ENCODE assay signal across 1 cellular context in the genomic region with DNA sequence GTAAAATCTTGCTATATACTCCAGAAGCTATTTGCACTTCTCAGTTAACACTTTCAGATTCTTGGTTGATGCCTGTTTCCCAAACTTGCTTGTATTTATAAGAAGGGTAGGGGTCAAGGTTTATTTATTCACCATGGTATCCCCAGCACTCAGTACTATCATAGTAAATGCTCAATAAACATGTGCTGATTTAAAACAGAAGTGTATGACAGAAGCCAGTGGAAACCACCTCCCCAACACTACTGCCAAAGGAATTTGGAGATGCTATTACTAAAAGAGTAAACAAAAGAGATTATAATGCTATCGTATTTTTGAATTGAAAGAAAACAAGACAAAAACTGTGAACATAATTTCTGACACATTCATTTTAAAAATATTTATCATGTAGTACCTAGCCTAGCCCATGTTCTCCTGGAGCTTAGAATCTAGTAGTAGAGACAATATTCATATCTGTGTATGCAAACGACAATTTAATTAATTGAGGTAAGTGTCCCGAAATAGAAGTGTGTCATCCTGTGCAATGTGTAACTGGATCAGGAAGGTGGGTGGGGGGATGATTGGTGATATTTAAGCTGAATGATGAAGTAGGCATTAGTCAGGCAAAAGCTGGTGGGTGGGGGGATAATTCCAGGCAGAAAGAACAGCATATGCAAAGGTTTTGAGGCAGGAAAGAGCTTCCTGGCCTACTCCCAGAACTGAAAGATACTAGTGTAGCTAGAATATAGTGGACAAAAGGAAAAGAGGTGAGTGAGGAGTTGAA.
TF ChIP-seq lines count a peak whose summit lies in the region.

No MANE protein-coding gene starts in this region.

TF ChIP-seq in IMR-90, 13 proteins besides CTCF, POLR2A, EP300 and RAD21 (continued from another document):
- TF ChIP-seq MXI1 (IDR thresholded peaks at IDR 0.05; ENCODE audit: borderline replicate concordance, low read depth, low read length) (0 out of 2 replicates have a peak, but pooled peaks have one; percentile 17), RFX5 (IDR thresholded peaks at IDR 0.05; ENCODE audit: low read depth, low read length) (no peak), SMC3 (IDR thresholded peaks at IDR 0.05; ENCODE audit: low read depth, low read length) (no peak), RCOR1 (IDR thresholded peaks at IDR 0.05; ENCODE audit: insufficient replicate concordance, low read length) (peak; percentile 51), MAZ (IDR thresholded peaks at IDR 0.05; ENCODE audit: borderline replicate concordance, low read depth, low read length) (no peak), BHLHE40 (IDR thresholded peaks at IDR 0.05; ENCODE audit: low read depth, low read length) (no peak), CHD1 (IDR thresholded peaks at IDR 0.05; ENCODE audit: low read depth, low read length) (no peak)
- TF ChIP-seq, protein P1, sequence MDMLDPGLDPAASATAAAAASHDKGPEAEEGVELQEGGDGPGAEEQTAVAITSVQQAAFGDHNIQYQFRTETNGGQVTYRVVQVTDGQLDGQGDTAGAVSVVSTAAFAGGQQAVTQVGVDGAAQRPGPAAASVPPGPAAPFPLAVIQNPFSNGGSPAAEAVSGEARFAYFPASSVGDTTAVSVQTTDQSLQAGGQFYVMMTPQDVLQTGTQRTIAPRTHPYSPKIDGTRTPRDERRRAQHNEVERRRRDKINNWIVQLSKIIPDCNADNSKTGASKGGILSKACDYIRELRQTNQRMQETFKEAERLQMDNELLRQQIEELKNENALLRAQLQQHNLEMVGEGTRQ (IDR thresholded peaks at IDR 0.05; ENCODE audit: low read depth, low read length): no peak
